ENCODE assay signal across 23 cellular contexts in genomic region chr11:73188301-73188700, GRCh38. TPM values are rescaled to one million over a fixed set of nuclear protein-coding genes. Genes with fewer than 3 reads are reported as not detected.
A peak's percentile ranks its signal among the peaks of the same experiment; 100 is the strongest.
DNase-seq lines count a peak whose midpoint lies in the region; ATAC-seq and TF ChIP-seq lines count a peak whose summit lies in the region.
"Had no signal": no experiment of that assay in that cellular context is flagged by ENCODE, and none has a peak within 500 bp of the region (broad histone marks: within the 10 kb centered on the region; RNA-seq: fewer than 3 reads in every experiment).

No MANE protein-coding gene starts in this region.

- H2BK12ac ChIP-seq in trophoblast cell (ENCODE audit: low read length), result peak overlapping the region; percentile 27

- no peak overlapping the region for H4K8ac ChIP-seq in trophoblast cell (ENCODE audit: low read depth, low read length)

- intact Hi-C loops in Right ventricle myocardium superior (cut with DNase I), result loop anchor here (5.0 kb wide), 2 partner anchors 54 to 99 kb away; no protein-coding TSS in a partner anchor
- intact Hi-C loops in cardiac septum (cut with DNase I), result no loop called here
- intact Hi-C loops in heart left ventricle (cut with DNase I), result loop anchor here in 8 of 10 donors (2.0 to 5.0 kb wide), 5 partner anchors 30 to 104 kb away; partner anchors contain the start of gene P2RY2 (in 1 of the 8)

- peak overlapping the region; percentile 10 for H4K91ac ChIP-seq in trophoblast cell (ENCODE audit: low read depth, low read length)

- H4K12ac ChIP-seq in trophoblast cell (ENCODE audit: low read depth, low read length), result no peak overlapping the region

- no peak for TF ChIP-seq POLR2A in heart left ventricle (IDR thresholded peaks at IDR 0.05)

- H3K4me2 ChIP-seq in trophoblast cell (ENCODE audit: low read length), result no peak overlapping the region
- H3K4me2 ChIP-seq in hepatocyte, result no peak overlapping the region

- peaks cover 6% of the 10 kb centered on the region for H3K79me1 ChIP-seq in trophoblast cell (ENCODE audit: low read length)

- H3K9me3 ChIP-seq in heart left ventricle, result no peaks in the 10 kb centered on the region
- H3K9me3 ChIP-seq in trophoblast cell (ENCODE audit: insufficient read depth, low read depth, low read length), result no peaks in the 10 kb centered on the region
- no peaks in the 10 kb centered on the region for H3K9me3 ChIP-seq in hepatocyte (ENCODE audit: low read depth)
- H3K9me3 ChIP-seq: sigmoid colon, upper lobe of left lung had no signal

- no peaks in the 10 kb centered on the region for H4K20me1 ChIP-seq in hepatocyte (ENCODE audit: insufficient read depth, poor library complexity, severe bottlenecking)

- H2AK5ac ChIP-seq in trophoblast cell (ENCODE audit: low read length), result peak overlapping the region; percentile 4

- 7 to 33% (median 24%) methylated on average over 2 to 4 of the region's 4 CpGs for WGBS in heart left ventricle, 4 donors
- WGBS in trophoblast cell (ENCODE audit: extremely low coverage, insufficient coverage, insufficient read length), result no CpG with 5 or more reads among the region's 4 CpGs
- 92% methylated on average over 4 of the region's 4 CpGs for WGBS in hepatocyte (ENCODE audit: low lambda C conversion rate, missing lambda C conversion rate)

- H3K79me2 ChIP-seq in trophoblast cell (ENCODE audit: control insufficient read depth, insufficient read depth, low read length, poor library complexity), result no peaks in the 10 kb centered on the region
- H3K79me2 ChIP-seq in hepatocyte, result no peaks in the 10 kb centered on the region

- no peak overlapping the region for H3K18ac ChIP-seq in trophoblast cell (ENCODE audit: low read length)

- H2BK120ac ChIP-seq in trophoblast cell (ENCODE audit: insufficient read depth, low read length, poor library complexity), result no peak overlapping the region

- H2BK5ac ChIP-seq in trophoblast cell (ENCODE audit: low read depth, low read length, poor library complexity), result no peak overlapping the region

- no peak overlapping the region for H3K14ac ChIP-seq in trophoblast cell (ENCODE audit: low read length)

- H3K9me2 ChIP-seq in hepatocyte (replicated peaks; ENCODE audit: insufficient read depth), result no peaks in the 10 kb centered on the region

- no peak for TF ChIP-seq CTCF in heart left ventricle (IDR thresholded peaks at IDR 0.05)
- TF ChIP-seq CTCF in hepatocyte (IDR thresholded peaks at IDR 0.05; ENCODE audit: poor library complexity), result no peak

- H3K4me1 ChIP-seq in heart left ventricle (peaks cover 3 to 54% (median 23%) of the 10 kb centered on the region in 12 donors), trophoblast cell (ENCODE audit: control insufficient read depth in 1 of 2, insufficient read depth in 2 of 2, low read length in 2 of 2) (peaks cover 19 to 22% of the 10 kb centered on the region in 2 experiments), hepatocyte (ENCODE audit: insufficient read depth) (no peaks in the 10 kb centered on the region)

- H2AFZ ChIP-seq in trophoblast cell (ENCODE audit: insufficient read depth, low read length, poor library complexity) (no peak overlapping the region), hepatocyte (no peak overlapping the region)

- no peak overlapping the region for H3K23ac ChIP-seq in trophoblast cell (ENCODE audit: low read length)

- ATAC-seq in Right ventricle myocardium superior (ENCODE audit: poor library complexity) (peak; percentile 87), heart left ventricle (peak; percentile 67 to 88 (median 82)), HG02571 (IDR thresholded peaks at IDR 0.05; ENCODE audit: unreplicated experiment) (no peak), HG03565 (IDR thresholded peaks at IDR 0.05; ENCODE audit: unreplicated experiment) (no peak)
- ATAC-seq: activated T-helper 17 cell treated with anti-CD3 and anti-CD28 coated beads, Interleukin-2, amount 50 U/mL, for 72 hours; SK-N-SH treated with all-trans-retinoic acid at 6 μM for 48 hours had no signal

- peak; percentile 69 for DNase-seq in Right ventricle myocardium superior
- DNase-seq in cardiac septum (ENCODE audit: low spot score), result no peak
- peak; percentile 71 to 82 (median 73) for DNase-seq in heart left ventricle
- DNase-seq in trophoblast cell, result no peak
- DNase-seq in hepatocyte (ENCODE audit: low spot score), result no peak
- no peak for DNase-seq in D341Med (ENCODE audit: low spot score)
- DNase-seq: activated CD4-positive, alpha-beta T cell treated with anti-CD3 and anti-CD28 coated beads, Interleukin-2, amount 50 U/mL, for 4 hours; cerebellar nuclear complex; foreskin melanocyte; Karpas-422; MV-4-11; NCI-H187 treated with DMSO at 0.1 percent for 48 hours; NCI-H748 treated with DMSO at 0.1 percent for 48 hours; nephron progenitor cell; RPMI8226; sigmoid colon; upper lobe of left lung had no signal

- H3K27me3 ChIP-seq in heart left ventricle, result no peaks in the 10 kb centered on the region
- H3K27me3 ChIP-seq in trophoblast cell (ENCODE audit: insufficient read depth, low read length), result no peaks in the 10 kb centered on the region
- no peaks in the 10 kb centered on the region for H3K27me3 ChIP-seq in hepatocyte
- H3K27me3 ChIP-seq: sigmoid colon, upper lobe of left lung had no signal

- H3K4me3 ChIP-seq in heart left ventricle, result no peak overlapping the region
- H3K4me3 ChIP-seq in trophoblast cell (ENCODE audit: low read depth, low read length), result no peak overlapping the region
- H3K4me3 ChIP-seq in hepatocyte, result no peak overlapping the region
- H3K4me3 ChIP-seq: sigmoid colon, upper lobe of left lung had no signal

- peak overlapping the region in 8 of 12 donors; percentile 26 to 70 (median 51) for H3K27ac ChIP-seq in heart left ventricle
- no peak overlapping the region for H3K27ac ChIP-seq in trophoblast cell (ENCODE audit: low read depth, low read length)
- no peak overlapping the region for H3K27ac ChIP-seq in hepatocyte
- H3K27ac ChIP-seq: sigmoid colon had no signal

- no peaks in the 10 kb centered on the region for H3K36me3 ChIP-seq in heart left ventricle
- no peaks in the 10 kb centered on the region for H3K36me3 ChIP-seq in trophoblast cell (ENCODE audit: control insufficient read depth in 1 of 2, insufficient read depth in 2 of 2, low read length in 2 of 2)
- no peaks in the 10 kb centered on the region for H3K36me3 ChIP-seq in hepatocyte (replicated peaks; ENCODE audit: insufficient read depth, low read depth)
- H3K36me3 ChIP-seq: sigmoid colon, upper lobe of left lung had no signal

- H3K9ac ChIP-seq in trophoblast cell (ENCODE audit: low read length), result no peak overlapping the region

- H3K4ac ChIP-seq in trophoblast cell (ENCODE audit: low read depth, low read length), result no peak overlapping the region

RNA-seq across cellular contexts. Expression of gene P2RY2, which starts 29.8 kb away (rescaled TPM):
- total RNA-seq in Right ventricle myocardium superior (22.5 TPM), cardiac septum (13.5 TPM), heart left ventricle (10 to 100 TPM; 10.2 to 28.3 (median 14.7) TPM), hepatocyte (6.3 and 6.7 TPM in 2 replicates)
- polyA plus RNA-seq in heart left ventricle (10 to 100 TPM in 1 of 2 donors, 1 to 10 TPM in 1; 8.5 to 20.0 TPM), hepatocyte (1.8 and 2.5 TPM in 2 replicates)
- 4.4 and 4.6 TPM in 2 replicates for polyA plus RNA-seq in trophoblast cell (2013)
- total RNA-seq: A673; activated naive CD8-positive, alpha-beta T cell treated with anti-CD3 and anti-CD28 coated beads, Interleukin-2, amount 10 ng/mL, durations not matched to agents 7 days and 5 days; activated T-helper 17 cell treated with anti-CD3 and anti-CD28 coated beads, Interleukin-2, amount 50 U/mL, for 72 hours had no signal

RNA-seq across cellular contexts. Expression of gene FCHSD2, which starts 46.2 kb away (rescaled TPM):
- total RNA-seq in Right ventricle myocardium superior (40.4 TPM), cardiac septum (56.6 TPM), heart left ventricle (10 to 100 TPM; 15.3 to 61.1 (median 40.3) TPM), hepatocyte (13.1 and 14.2 TPM in 2 replicates)
- polyA plus RNA-seq in heart left ventricle (10 to 100 TPM in 1 of 2 donors, 1 to 10 TPM in 1; 9.9 to 23.8 TPM), hepatocyte (9.1 and 11.0 TPM in 2 replicates)
- 6.4 and 8.1 TPM in 2 replicates for polyA plus RNA-seq in trophoblast cell (2013)

Comparison
In these comparisons a context has a peak if more than half of its experiments do, and no peak if none do; other contexts are left out.
1. DNase-seq: peak in Right ventricle myocardium superior (single experiment) and heart left ventricle (5 of 5); none in cardiac septum (single experiment), trophoblast cell (0 of 2), hepatocyte (single experiment) and D341Med (single experiment).
2. ATAC-seq: peak in Right ventricle myocardium superior (single experiment) and heart left ventricle (4 of 4); none in HG02571 (single experiment) and HG03565 (single experiment).
3. H3K27ac ChIP-seq: peak in heart left ventricle (8 of 12); none in trophoblast cell (single experiment) and hepatocyte (single experiment).